29 cellular contexts compared by ENCODE assay signal in genomic region chr5:121559832-121560231, GRCh38.
DNase-seq lines count a peak whose midpoint lies in the region; ATAC-seq, FAIRE-seq and TF ChIP-seq lines count a peak whose summit lies in the region.
"Had no signal": no experiment of that assay in that cellular context is flagged by ENCODE, and none has a peak within 500 bp of the region (broad histone marks: within the 10 kb centered on the region; RNA-seq: fewer than 3 reads in every experiment).

No MANE protein-coding gene starts in this region.

- CTCF ChIA-PET in A549 (lab: Yijun Ruan, JAX) = interaction anchor here (0.7 kb wide), 1 partner anchor 10 kb away, joined by 3 read pairs; no protein-coding TSS in a partner anchor
- CTCF ChIA-PET in IMR-90 (lab: Yijun Ruan, JAX) = interaction anchor here (0.6 kb wide), 1 partner anchor 13 kb away, joined by 3 read pairs; no protein-coding TSS in a partner anchor

- TF ChIP-seq RAD21 in A549 (conservative IDR thresholded peaks at IDR 0.05 in 1 of 2, IDR thresholded peaks at IDR 0.05 in 1 of 2) (no peak), IMR-90 (IDR thresholded peaks at IDR 0.05; ENCODE audit: low read length) (no peak)

- TF ChIP-seq POLR2A in A549 (IDR thresholded peaks at IDR 0.05; ENCODE audit: low read length) (no peak), IMR-90 (IDR thresholded peaks at IDR 0.05; ENCODE audit: low read depth, low read length) (no peak)

- no peak overlapping the region for H2AK5ac ChIP-seq in IMR-90 (ENCODE audit: low read depth, low read length)

- intact Hi-C loops in IMR-90 (cut with micrococcal nuclease) = no loop called here

- no peak overlapping the region for H3K4ac ChIP-seq in IMR-90 (ENCODE audit: low read depth, low read length)

- H3K9me1 ChIP-seq in IMR-90 (ENCODE audit: insufficient read depth, low read length) = no peaks in the 10 kb centered on the region

- no peak overlapping the region for H3K23ac ChIP-seq in IMR-90 (ENCODE audit: low read depth, low read length)

- no peaks in the 10 kb centered on the region for H3K4me1 ChIP-seq in A549
- no peaks in the 10 kb centered on the region for H3K4me1 ChIP-seq in IMR-90 (ENCODE audit: control insufficient read depth, insufficient read depth, low read length)
- H3K4me1 ChIP-seq: BE2C; BLaER1; BLaER1 treated with 17β-estradiol and CSF1 and Interleukin-3, amounts not matched to agents 10 nM and 100 nM; Caco-2 had no signal

- H3K14ac ChIP-seq in IMR-90 (replicated peaks; ENCODE audit: low read depth, low read length) = no peak overlapping the region

- H3K9ac ChIP-seq in IMR-90 (ENCODE audit: low read depth, low read length) = no peak overlapping the region
- H3K9ac ChIP-seq: BLaER1; BLaER1 treated with 17β-estradiol and CSF1 and Interleukin-3, amounts not matched to agents 10 nM and 100 nM had no signal

- H3K9me3 ChIP-seq in A549 (no peaks in the 10 kb centered on the region), IMR-90 (ENCODE audit: control insufficient read depth, insufficient read depth, low read length) (no peaks in the 10 kb centered on the region)
- H3K9me3 ChIP-seq: BE2C; BLaER1; BLaER1 treated with 17β-estradiol and CSF1 and Interleukin-3, amounts not matched to agents 10 nM and 100 nM had no signal

- no peak overlapping the region for H3K27ac ChIP-seq in A549
- H3K27ac ChIP-seq in IMR-90 (ENCODE audit: insufficient read depth, low read length) = no peak overlapping the region
- H3K27ac ChIP-seq: 22Rv1; BLaER1; BLaER1 treated with 17β-estradiol and CSF1 and Interleukin-3, amounts not matched to agents 10 nM and 100 nM; C4-2B had no signal

- no TSS peak for BruUV-seq in IMR-90 (replicated peaks; lab: Mats Ljungman, UMichigan)

- no peak overlapping the region for H2BK120ac ChIP-seq in IMR-90 (ENCODE audit: low read depth, low read length)

- no peak for TF ChIP-seq EP300 in A549 (IDR thresholded peaks at IDR 0.05)

- H3K4me2 ChIP-seq in A549 (no peak overlapping the region), IMR-90 (ENCODE audit: low read depth, low read length) (no peak overlapping the region)
- H3K4me2 ChIP-seq: BLaER1; BLaER1 treated with 17β-estradiol and CSF1 and Interleukin-3, amounts not matched to agents 10 nM and 100 nM had no signal

- H2AFZ ChIP-seq in IMR-90 (replicated peaks; ENCODE audit: low read length, poor library complexity) = no peak overlapping the region

- H2AK9ac ChIP-seq in IMR-90 (replicated peaks; ENCODE audit: low read depth, low read length, poor library complexity) = no peak overlapping the region

- POLR2A ChIA-PET in A549 (lab: Yijun Ruan, JAX) = no interaction called here
- POLR2A ChIA-PET in IMR-90 (lab: Charles Lee; ENCODE audit: unreplicated experiment) = no interaction called here

- no peak overlapping the region for H3K56ac ChIP-seq in IMR-90 (ENCODE audit: extremely low read depth, insufficient read depth, low read length)

- no peak for FAIRE-seq in A549 (lab: Jason Lieb, UNC)
- FAIRE-seq: D721Med had no signal

- H4K8ac ChIP-seq in IMR-90 (ENCODE audit: low read depth in 2 of 2, low read length in 2 of 2) = no peak overlapping the region

- TF ChIP-seq CTCF in A549 (IDR thresholded peaks at IDR 0.05) = no peak
- no peak for TF ChIP-seq CTCF in IMR-90 (conservative IDR thresholded peaks at IDR 0.05; ENCODE audit: low read depth, low read length)

- H2BK15ac ChIP-seq in IMR-90 (ENCODE audit: low read depth, low read length) = no peak overlapping the region

- no peak overlapping the region for H2BK20ac ChIP-seq in IMR-90 (ENCODE audit: low read depth, low read length)

- DNase-seq in A549 (ENCODE audit: low read depth in 1 of 2, low spot score in 1 of 2) = no peak
- no peak for DNase-seq in IMR-90
- no peak for DNase-seq in HuH-7 (ENCODE audit: low spot score)
- no peak for DNase-seq in DMS153 treated with DMSO at 0.1 percent for 48 hours (lab: John Stamatoyannopoulos, UW; ENCODE audit: unreplicated experiment)
- DNase-seq: 8988T; ACHN; AML-193; BE2C; C1 segment of cervical spinal cord; Caco-2; Calu3; CD4-positive, alpha-beta memory T cell; CD4-positive, alpha-beta T cell; CD4-positive, CD25-positive, alpha-beta regulatory T cell; CD8-positive, alpha-beta memory T cell; CD8-positive, alpha-beta T cell; COR-L47; DMS 273 treated with DMSO at 0.1 percent for 48 hours; DMS153; DMS53; DMS79; DMS79 treated with DMSO at 0.1 percent for 48 hours; DND-41; EL had no signal

- H3K4me3 ChIP-seq in A549 (no peak overlapping the region), IMR-90 (ENCODE audit: insufficient read depth, low read depth, low read length) (no peak overlapping the region)
- H3K4me3 ChIP-seq: BLaER1; BLaER1 treated with 17β-estradiol and CSF1 and Interleukin-3, amounts not matched to agents 10 nM and 100 nM had no signal

- H4K5ac ChIP-seq in IMR-90 (ENCODE audit: low read depth, low read length) = no peak overlapping the region

- H2BK5ac ChIP-seq in IMR-90 (ENCODE audit: low read depth, low read length, poor library complexity, severe bottlenecking) = no peak overlapping the region

- in situ Hi-C loops in IMR-90 (cut with MboI; ENCODE audit: low sequenced_read_pairs) = no loop called here

- no peak overlapping the region for H4K91ac ChIP-seq in IMR-90 (ENCODE audit: insufficient read depth, low read depth, low read length)

- H3K18ac ChIP-seq in IMR-90 (ENCODE audit: low read depth, low read length) = no peak overlapping the region

- no peaks in the 10 kb centered on the region for H3K27me3 ChIP-seq in IMR-90 (ENCODE audit: control insufficient read depth, insufficient read depth, low read length)
- H3K27me3 ChIP-seq: BE2C; BLaER1; BLaER1 treated with 17β-estradiol and CSF1 and Interleukin-3, amounts not matched to agents 10 nM and 100 nM had no signal

- dilution Hi-C loops in IMR-90 (cut with HindIII; ENCODE audit: low sequenced_read_pairs, unreplicated experiment) = no loop called here

- no peaks in the 10 kb centered on the region for H3K36me3 ChIP-seq in IMR-90 (ENCODE audit: control insufficient read depth, insufficient read depth, low read length)
- H3K36me3 ChIP-seq: BE2C; BLaER1; BLaER1 treated with 17β-estradiol and CSF1 and Interleukin-3, amounts not matched to agents 10 nM and 100 nM had no signal

- no peaks in the 10 kb centered on the region for H3K79me1 ChIP-seq in IMR-90 (ENCODE audit: low read depth in 1 of 2, low read length in 2 of 2)

- H4K20me1 ChIP-seq in IMR-90 (ENCODE audit: insufficient read depth, low read length) = no peaks in the 10 kb centered on the region
- H4K20me1 ChIP-seq: BLaER1; BLaER1 treated with 17β-estradiol and CSF1 and Interleukin-3, amounts not matched to agents 10 nM and 100 nM had no signal

- ATAC-seq in A549 (no peak), IMR-90 (ENCODE audit: low read depth) (no peak)
- ATAC-seq: CD8-positive, alpha-beta T cell had no signal

TF ChIP-seq in A549, 52 proteins besides CTCF, POLR2A, EP300 and RAD21:
- TF ChIP-seq MAFK (IDR thresholded peaks at IDR 0.05; ENCODE audit: partially characterized antibody) (peak; percentile 62), BCL3 (IDR thresholded peaks at IDR 0.05) (no peak)
TF ChIP-seq in A549: peak in this region for 1.

TF ChIP-seq in IMR-90, 13 proteins besides CTCF, POLR2A, EP300 and RAD21:
- no peak for TF ChIP-seq CHD1 (IDR thresholded peaks at IDR 0.05; ENCODE audit: low read depth, low read length)
- TF ChIP-seq MAFK (IDR thresholded peaks at IDR 0.05; ENCODE audit: low read depth, low read length) = peak; percentile 51; the same call in 1 of the 2 replicates
